8 cellular contexts compared by ENCODE assay signal in genomic region chr17:49359990-49360795, GRCh38. TPM values are rescaled to one million over a fixed set of nuclear protein-coding genes. Genes with fewer than 3 reads are reported as not detected.
DNase-seq lines count a peak whose midpoint lies in the region; ATAC-seq, FAIRE-seq and TF ChIP-seq lines count a peak whose summit lies in the region.

No MANE protein-coding gene starts in this region.

- peak overlapping the region; percentile 86 for H3K4me3 Mint-ChIP-seq in MCF 10A (ENCODE audit: unreplicated experiment)

- FAIRE-seq in urothelium cell line (lab: Jason Lieb, UNC): no peak

- H3K4me1 Mint-ChIP-seq in MCF 10A (ENCODE audit: insufficient read depth, unreplicated experiment): peaks cover 38% of the 10 kb centered on the region

- no peaks in the 10 kb centered on the region for H3K27me3 Mint-ChIP-seq in MCF 10A (ENCODE audit: insufficient read depth, unreplicated experiment)

- no peak for ATAC-seq in GM18873 (IDR thresholded peaks at IDR 0.05; ENCODE audit: low FRiP score, unreplicated experiment)
- no peak for ATAC-seq in HG02623 (IDR thresholded peaks at IDR 0.05; ENCODE audit: unreplicated experiment)

- intact Hi-C loops in MCF 10A (cut with micrococcal nuclease): loop anchor here (5.0 to 10.0 kb wide), 2 partner anchors 37 to 45 kb away; no protein-coding TSS in a partner anchor

- no peaks in the 10 kb centered on the region for H3K9me3 ChIP-seq in mononuclear cell (ENCODE audit: low read depth, low read length)

- H3K36me3 Mint-ChIP-seq in MCF 10A (ENCODE audit: insufficient read depth, unreplicated experiment): no peaks in the 10 kb centered on the region

- DNase-seq in AG10803 (ENCODE audit: low read depth) (no peak), HuH-7 (ENCODE audit: low spot score) (peak; percentile 17), MCF 10A (ENCODE audit: unreplicated experiment) (no peak), NCI-H345 treated with DMSO at 0.1 percent for 48 hours (lab: John Stamatoyannopoulos, UW; ENCODE audit: unreplicated experiment) (no peak), urothelium cell line (ENCODE audit: low spot score) (no peak)

- H3K9me3 Mint-ChIP-seq in MCF 10A (ENCODE audit: unreplicated experiment): no peaks in the 10 kb centered on the region

- CTCF ChIA-PET in MCF 10A (lab: Yijun Ruan, JAX): interaction anchor here (0.6 to 1.1 kb wide), 4 partner anchors 8 to 1428 kb away, joined by 3 to 4 read pairs (median 3); no protein-coding TSS in a partner anchor

- peak overlapping the region; percentile 89 for H3K4me3 ChIP-seq in AG10803 (ENCODE audit: low read length)
- peak overlapping the region; percentile 90 for H3K4me3 ChIP-seq in mononuclear cell (ENCODE audit: low read length)

- H3K27ac Mint-ChIP-seq in MCF 10A (ENCODE audit: low read depth, unreplicated experiment): peak overlapping the region; percentile 69

- no peak for TF ChIP-seq CTCF in AG10803 (conservative IDR thresholded peaks at IDR 0.05; ENCODE audit: low read length)
- TF ChIP-seq CTCF in MCF 10A (IDR thresholded peaks at IDR 0.05; ENCODE audit: unreplicated experiment): no peak

- BruUV-seq in MCF 10A (replicated peaks; lab: Mats Ljungman, UMichigan): TSS peak; percentile 29

- POLR2A ChIA-PET in MCF 10A (lab: Yijun Ruan, JAX): interaction anchor here (0.8 to 4.3 kb wide), 18 partner anchors 8 to 468 kb away, joined by 3 to 24 read pairs (median 6); partner anchors contain the start of genes ATP5MC1 and PHB1

- H3K4me1 ChIP-seq in mononuclear cell (ENCODE audit: insufficient read depth, low read length): peaks cover 48% of the 10 kb centered on the region

- H3K27me3 ChIP-seq in mononuclear cell (ENCODE audit: insufficient read depth, low read length): no peaks in the 10 kb centered on the region

RNA-seq across cellular contexts. Expression of gene ZNF652, which starts 1.9 kb away (rescaled TPM):
- total RNA-seq in MCF 10A (2022): 18.8 and 19.6 TPM in 2 replicates
- 48.9 TPM for total RNA-seq in mononuclear cell

RNA-seq across cellular contexts. Expression of gene PHB1, which starts 54.5 kb away (rescaled TPM):
- total RNA-seq in MCF 10A (2022) (122 and 134 TPM in 2 replicates), mononuclear cell (28.7 TPM)
